In the genomic region with DNA sequence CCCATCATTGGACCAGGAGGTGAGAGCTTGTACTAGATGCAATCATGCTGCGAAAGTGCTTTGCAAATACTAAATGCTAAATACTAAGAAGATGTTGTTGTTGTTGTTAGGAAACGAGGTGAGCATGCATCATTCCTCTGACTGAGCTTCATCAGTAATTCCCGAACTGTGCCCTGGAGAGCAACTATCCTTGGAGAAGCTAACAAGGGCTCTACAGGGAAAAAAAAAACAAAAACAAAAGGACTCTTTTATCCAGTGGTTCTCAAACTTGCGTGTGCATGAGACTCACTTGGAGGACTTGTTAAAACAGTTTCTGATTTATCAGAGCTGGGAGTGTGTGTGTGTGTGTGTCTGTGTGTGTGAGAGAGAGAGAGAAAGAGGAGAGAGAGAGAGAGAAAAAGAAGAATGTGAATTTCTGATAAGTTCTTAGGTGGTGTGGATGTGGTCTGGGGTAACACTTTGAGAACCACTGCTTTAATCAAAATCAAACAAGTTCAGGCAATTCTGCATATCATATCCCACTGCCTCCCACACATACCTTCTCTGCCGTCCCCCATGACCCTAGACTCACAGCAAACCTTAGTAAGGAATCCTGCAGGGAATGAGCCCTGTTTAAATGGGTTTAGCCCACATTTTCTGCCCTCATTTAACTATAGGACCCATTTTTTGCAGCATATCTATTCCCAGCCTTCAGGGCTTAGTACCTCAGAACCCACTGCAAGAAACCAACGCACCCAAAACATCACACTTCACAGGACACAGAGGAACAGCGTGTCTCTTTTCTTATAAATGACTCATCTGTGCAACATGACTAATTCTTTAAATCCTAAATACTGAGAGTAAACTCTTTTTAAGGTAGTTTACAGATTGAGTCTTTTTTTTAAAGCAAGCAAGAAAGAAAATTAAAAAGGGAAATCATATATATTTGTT, we compare ENCODE assay signal across 15 cellular contexts. TPM values are rescaled to one million over a fixed set of nuclear protein-coding genes. Genes with fewer than 3 reads are reported as not detected.
DNase-seq lines count a peak whose midpoint lies in the region; ATAC-seq and TF ChIP-seq lines count a peak whose summit lies in the region.
"Had no signal": no experiment of that assay in that cellular context is flagged by ENCODE, and none has a peak within 500 bp of the region (broad histone marks: within the 10 kb centered on the region; RNA-seq: fewer than 3 reads in every experiment).

No MANE protein-coding gene starts in this region.

- no peaks in the 10 kb centered on the region for H3F3A ChIP-seq in neural progenitor cell (ENCODE audit: low read depth)

- ATAC-seq in activated T-cell treated with anti-CD3 and anti-CD28 coated beads, Interleukin-2, amount 50 U/mL, for 72 hours (replicated peaks in 1 of 2) = peak; percentile 81 to 93
- ATAC-seq in thoracic aorta (ENCODE audit: insufficient number of reproducible peaks, low FRiP score, low read depth) = peak; percentile 40
- ATAC-seq: right cardiac atrium had no signal

- no peaks in the 10 kb centered on the region for H3K9me3 ChIP-seq in thoracic aorta
- H3K9me3 ChIP-seq in neural progenitor cell (ENCODE audit: low read depth) = no peaks in the 10 kb centered on the region
- H3K9me3 ChIP-seq: transverse colon had no signal

- peak in 1 of 2 donors; percentile 6 for DNase-seq in activated T-cell treated with anti-CD3 and anti-CD28 coated beads, Interleukin-2, amount 50 U/mL, for 72 hours
- DNase-seq in activated T-cell treated with anti-CD3 and anti-CD28 coated beads, Interleukin-2, amount 50 U/mL, for 1 hour = no peak
- DNase-seq in astrocyte of the hippocampus (ENCODE audit: low read depth, low spot score) (peak; percentile 57), immature natural killer cell (peak in 2 of 3 donors; percentile 5 to 19), thoracic aorta (ENCODE audit: low spot score) (no peak), NCI-H1694 treated with DMSO at 0.1 percent for 48 hours (lab: John Stamatoyannopoulos, UW) (no peak), neural progenitor cell (ENCODE audit: low spot score) (no peak), NCI-H2227 treated with DMSO at 0.1 percent for 48 hours (lab: John Stamatoyannopoulos, UW) (no peak)
- DNase-seq: DMS153, NCI-H1930, right cardiac atrium, transverse colon had no signal

- H3K4me1 ChIP-seq in thoracic aorta (ENCODE audit: control insufficient read depth in 1 of 2, low read depth in 2 of 2) (peaks cover 0 to 12% of the 10 kb centered on the region in 2 donors), neural progenitor cell (no peaks in the 10 kb centered on the region)

- H3K36me3 ChIP-seq in thoracic aorta (no peaks in the 10 kb centered on the region), neural progenitor cell (no peaks in the 10 kb centered on the region)
- H3K36me3 ChIP-seq: transverse colon had no signal

- H2AFZ ChIP-seq in neural progenitor cell (replicated peaks) = no peak overlapping the region

- no peaks in the 10 kb centered on the region for H3K9me3 Mint-ChIP-seq in activated T-cell treated with anti-CD3 and anti-CD28 coated beads, Interleukin-2, amount 50 U/mL, for 72 hours
- H3K9me3 Mint-ChIP-seq in immature natural killer cell = no peaks in the 10 kb centered on the region
- H3K9me3 Mint-ChIP-seq in neural progenitor cell = no peaks in the 10 kb centered on the region
- H3K9me3 Mint-ChIP-seq: T-helper 2 cell treated with Interferon-gamma antibody and Interleukin-4, amounts not matched to agents 5 μg/mL and 100 μg/mL, for 36 hours had no signal

- H3K36me3 Mint-ChIP-seq in activated T-cell treated with anti-CD3 and anti-CD28 coated beads, Interleukin-2, amount 50 U/mL, for 72 hours (ENCODE audit: insufficient read depth in 2 of 2) = no peaks in the 10 kb centered on the region
- H3K36me3 Mint-ChIP-seq in immature natural killer cell (no peaks in the 10 kb centered on the region), neural progenitor cell (no peaks in the 10 kb centered on the region)

- TF ChIP-seq CTCF in thoracic aorta (IDR thresholded peaks at IDR 0.05) (no peak), neural progenitor cell (IDR thresholded peaks at IDR 0.05) (no peak)

- no peak overlapping the region for H3K27ac Mint-ChIP-seq in activated T-cell treated with anti-CD3 and anti-CD28 coated beads, Interleukin-2, amount 50 U/mL, for 72 hours
- peak overlapping the region in 2 of 6 donors; percentile 17 to 33 for H3K27ac Mint-ChIP-seq in immature natural killer cell
- no peak overlapping the region for H3K27ac Mint-ChIP-seq in neural progenitor cell
- H3K27ac Mint-ChIP-seq: T-helper 2 cell treated with Interferon-gamma antibody and Interleukin-4, amounts not matched to agents 5 μg/mL and 100 μg/mL, for 36 hours had no signal

- H3K27me3 ChIP-seq in thoracic aorta (replicated peaks; ENCODE audit: insufficient read depth) (no peaks in the 10 kb centered on the region), neural progenitor cell (no peaks in the 10 kb centered on the region)
- H3K27me3 ChIP-seq: transverse colon had no signal

- peaks cover 16% of the 10 kb centered on the region for H3K4me1 Mint-ChIP-seq in activated T-cell treated with anti-CD3 and anti-CD28 coated beads, Interleukin-2, amount 50 U/mL, for 72 hours (ENCODE audit: low read depth)
- H3K4me1 Mint-ChIP-seq in immature natural killer cell = peaks cover 0 to 10% of the 10 kb centered on the region in 2 donors
- H3K4me1 Mint-ChIP-seq in neural progenitor cell = no peaks in the 10 kb centered on the region

- no peak overlapping the region for H3K9ac ChIP-seq in neural progenitor cell

- H3K4me2 ChIP-seq in neural progenitor cell = no peak overlapping the region

- H3K4me3 ChIP-seq in thoracic aorta (no peak overlapping the region), neural progenitor cell (no peak overlapping the region)
- H3K4me3 ChIP-seq: transverse colon had no signal

- no peaks in the 10 kb centered on the region for H4K20me1 ChIP-seq in neural progenitor cell (ENCODE audit: low read depth)

- no peak overlapping the region for H3K27ac ChIP-seq in thoracic aorta
- H3K27ac ChIP-seq in neural progenitor cell = no peak overlapping the region
- H3K27ac ChIP-seq: transverse colon had no signal

- peak overlapping the region in 1 of 2 donors; percentile 12 for H3K4me3 Mint-ChIP-seq in activated T-cell treated with anti-CD3 and anti-CD28 coated beads, Interleukin-2, amount 50 U/mL, for 72 hours
- H3K4me3 Mint-ChIP-seq in immature natural killer cell (peak overlapping the region in 2 of 5 donors; percentile 1 to 39), neural progenitor cell (no peak overlapping the region)
- H3K4me3 Mint-ChIP-seq: T-helper 2 cell treated with Interferon-gamma antibody and Interleukin-4, amounts not matched to agents 5 μg/mL and 100 μg/mL, for 36 hours had no signal

- peaks cover 14% of the 10 kb centered on the region for H3K27me3 Mint-ChIP-seq in activated T-cell treated with anti-CD3 and anti-CD28 coated beads, Interleukin-2, amount 50 U/mL, for 72 hours (ENCODE audit: low read depth)
- H3K27me3 Mint-ChIP-seq in immature natural killer cell (ENCODE audit: low read depth in 3 of 3) = peaks cover 2 to 10% (median 4%) of the 10 kb centered on the region in 3 donors
- H3K27me3 Mint-ChIP-seq in neural progenitor cell (ENCODE audit: insufficient read depth, low read depth) = no peaks in the 10 kb centered on the region

- H3K79me2 ChIP-seq in neural progenitor cell (ENCODE audit: low read depth) = no peaks in the 10 kb centered on the region

RNA-seq across cellular contexts. Expression of gene PDE6A, which starts 48.9 kb away (rescaled TPM):
- total RNA-seq in activated T-cell treated with anti-CD3 and anti-CD28 coated beads, Interleukin-2, amount 50 U/mL, for 72 hours = under 1 TPM in 1 of 2 donors, not detected in 1; 0.05 TPM
- polyA plus RNA-seq in immature natural killer cell = not detected
- total RNA-seq in thoracic aorta = not detected
- not detected in 2 replicates for total RNA-seq in neural progenitor cell (ENCODE audit: low replicate concordance)
- total RNA-seq: activated CD8-positive, alpha-beta memory T cell treated with anti-CD3 and anti-CD28 coated beads for 36 hours had no signal
- polyA plus RNA-seq: AG04450 had no signal

Comparison
In these comparisons a context has a peak if more than half of its experiments do, and no peak if none do; other contexts are left out.
1. DNase-seq: peak in astrocyte of the hippocampus (single experiment) and immature natural killer cell (2 of 3); none in activated T-cell treated with anti-CD3 and anti-CD28 coated beads, Interleukin-2, amount 50 U/mL, for 1 hour (single experiment), thoracic aorta (single experiment), NCI-H1694 treated with DMSO at 0.1 percent for 48 hours (single experiment), neural progenitor cell (single experiment) and NCI-H2227 treated with DMSO at 0.1 percent for 48 hours (single experiment).